ENCODE assay signal across 8 cellular contexts in the genomic region with DNA sequence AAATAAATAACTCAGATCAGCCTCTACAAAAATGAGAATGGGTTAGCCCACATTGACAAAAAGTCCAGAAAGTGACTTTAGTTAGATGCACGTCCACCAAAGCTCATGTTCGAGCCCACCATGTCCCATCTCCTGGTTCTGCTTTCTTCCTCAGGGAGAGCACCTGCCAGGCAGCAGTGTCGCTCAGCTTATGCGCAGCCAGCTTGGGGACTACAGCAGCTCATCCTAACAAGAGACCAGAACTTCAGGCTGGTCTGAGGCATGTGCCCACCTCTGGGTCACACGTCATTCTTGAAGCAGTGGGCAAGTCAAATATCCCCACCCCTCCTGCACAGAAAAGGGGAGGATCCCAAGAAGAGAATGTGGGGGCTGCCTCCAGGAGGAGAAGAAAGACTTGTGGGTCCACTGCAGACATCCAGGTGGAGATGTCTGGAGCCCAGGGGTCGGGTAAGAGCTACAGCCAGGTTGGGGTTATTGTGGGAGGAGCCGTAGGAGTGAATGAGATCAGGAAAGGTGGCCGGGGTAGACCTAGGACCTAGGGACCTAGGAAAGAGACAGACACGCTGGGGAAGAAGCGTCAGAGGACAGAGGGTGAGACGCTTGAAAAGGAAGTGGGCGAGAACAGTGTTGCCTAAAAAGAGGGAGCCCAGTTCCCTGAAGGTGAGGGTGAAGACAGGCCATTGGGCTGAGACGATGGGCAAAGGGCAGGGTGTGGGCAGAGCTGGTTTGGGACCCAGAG. TPM values are rescaled to one million over a fixed set of nuclear protein-coding genes. Genes with fewer than 3 reads are reported as not detected.
DNase-seq lines count a peak whose midpoint lies in the region; ATAC-seq, FAIRE-seq and TF ChIP-seq lines count a peak whose summit lies in the region.

No MANE protein-coding gene starts in this region.

- BruUV-seq in mammary epithelial cell (replicated peaks; lab: Mats Ljungman, UMichigan): no TSS peak

- no peak for TF ChIP-seq CTCF in 22Rv1 (IDR thresholded peaks at IDR 0.05)
- TF ChIP-seq CTCF in HFFc6 (IDR thresholded peaks at IDR 0.05): no peak
- no peak for TF ChIP-seq CTCF in mammary epithelial cell (conservative IDR thresholded peaks at IDR 0.05 in 1 of 2, IDR thresholded peaks at IDR 0.05 in 1 of 2; ENCODE audit: extremely low read depth in 1 of 2, insufficient read depth in 1 of 2, low read depth in 1 of 2, low read length in 2 of 2)
- TF ChIP-seq CTCF in lung (IDR thresholded peaks at IDR 0.05; ENCODE audit: control extremely low read depth, extremely low read depth): no peak

- intact Hi-C loops in mammary epithelial cell (cut with micrococcal nuclease): loop anchor here (10.0 kb wide), 1 partner anchor 464 kb away; the partner anchor contains the start of gene BMP6

- peak overlapping the region in 2 of 3 experiments; percentile 60 to 66 for H3K4me3 ChIP-seq in mammary epithelial cell (replicated peaks in 1 of 3; ENCODE audit: insufficient read depth in 1 of 3, low read depth in 2 of 3, low read length in 3 of 3)
- peak overlapping the region; percentile 54 for H3K4me3 ChIP-seq in lung
- peak overlapping the region; percentile 51 for H3K4me3 ChIP-seq in urinary bladder (ENCODE audit: low read depth, low read length)

- H3K9me3 Mint-ChIP-seq in HFFc6: peaks cover 16% of the 10 kb centered on the region

- 78% methylated on average over 11 of the region's 13 CpGs for WGBS in mammary epithelial cell (ENCODE audit: low coverage, missing lambda C conversion rate)
- WGBS in lung, 2 donors: 58 to 59% methylated on average over 12 to 13 of the region's 13 CpGs
- WGBS in urinary bladder: 55% methylated on average over 13 of the region's 13 CpGs

- DNase-seq in HFFc6: no peak
- no peak for DNase-seq in mammary epithelial cell
- peak; percentile 28 for DNase-seq in lung (ENCODE audit: low spot score)
- no peak for DNase-seq in urothelium cell line (ENCODE audit: low spot score)
- no peak for DNase-seq in NCI-H1930 (lab: John Stamatoyannopoulos, UW)
- DNase-seq in dedifferentiated amniotic fluid mesenchymal stem cell (ENCODE audit: extremely low spot score): no peak

- in situ Hi-C loops in mammary epithelial cell (cut with MboI; ENCODE audit: low sequenced_read_pairs in 2 of 2): no loop called here

- FAIRE-seq in urothelium cell line (lab: Jason Lieb, UNC): no peak

- no peaks in the 10 kb centered on the region for H3K79me2 ChIP-seq in mammary epithelial cell (ENCODE audit: insufficient read depth, low read length)

- no peaks in the 10 kb centered on the region for H4K20me1 ChIP-seq in mammary epithelial cell (ENCODE audit: insufficient read depth, low read length)

- dilution Hi-C loops in mammary epithelial cell (cut with HindIII; ENCODE audit: low sequenced_read_pairs): loop anchor here (25.0 kb wide), 1 partner anchor 548 kb away; no protein-coding TSS in a partner anchor

- no peaks in the 10 kb centered on the region for H3K27me3 ChIP-seq in mammary epithelial cell (ENCODE audit: insufficient read depth, low read length)
- H3K27me3 ChIP-seq in lung (ENCODE audit: control insufficient read depth, insufficient read depth): no peaks in the 10 kb centered on the region

- peak overlapping the region; percentile 58 for H3K9ac ChIP-seq in mammary epithelial cell (ENCODE audit: insufficient read depth, low read length)

- peak overlapping the region; percentile 93 for H3K27ac Mint-ChIP-seq in HFFc6

- H2AFZ ChIP-seq in mammary epithelial cell (ENCODE audit: low read depth, low read length): peak overlapping the region; percentile 95

- peak overlapping the region; percentile 99 for H3K4me3 Mint-ChIP-seq in HFFc6

- H3K27ac ChIP-seq in 22Rv1: peak overlapping the region; percentile 81
- H3K27ac ChIP-seq in mammary epithelial cell (ENCODE audit: insufficient read depth, low read depth, low read length): peak overlapping the region; percentile 64
- H3K27ac ChIP-seq in lung (ENCODE audit: low read depth in 1 of 2, low read length in 1 of 2): peak overlapping the region; percentile 26 to 79
- no peak overlapping the region for H3K27ac ChIP-seq in urinary bladder (ENCODE audit: low read depth)

- CTCF ChIA-PET in mammary epithelial cell (lab: Charles Lee; ENCODE audit: low non-redundant PET): no interaction called here

- peaks cover 4% of the 10 kb centered on the region for H3K27me3 Mint-ChIP-seq in HFFc6 (ENCODE audit: insufficient read depth)

- H3K4me1 Mint-ChIP-seq in HFFc6 (ENCODE audit: low read depth): peaks cover 21% of the 10 kb centered on the region

- ATAC-seq in lung (ENCODE audit: insufficient read depth, low FRiP score): no peak

- H3K9me3 ChIP-seq in mammary epithelial cell (replicated peaks; ENCODE audit: insufficient read depth, low read length) (no peaks in the 10 kb centered on the region), lung (ENCODE audit: control insufficient read depth in 2 of 2, insufficient read depth in 1 of 2, low read length in 1 of 2) (peaks cover 0 to 7% of the 10 kb centered on the region in 2 donors)

- peak overlapping the region; percentile 89 for H3K4me2 ChIP-seq in mammary epithelial cell (ENCODE audit: insufficient read depth, low read depth, low read length)

- H3K4me1 ChIP-seq in mammary epithelial cell (ENCODE audit: insufficient read depth, low read length) (peaks cover 18% of the 10 kb centered on the region), lung (ENCODE audit: control insufficient read depth in 2 of 2, insufficient read depth in 2 of 2, low read length in 2 of 2) (peaks cover 0 to 3% of the 10 kb centered on the region in 2 donors), urinary bladder (ENCODE audit: insufficient read depth) (no peaks in the 10 kb centered on the region)

- H3K36me3 ChIP-seq in mammary epithelial cell (ENCODE audit: insufficient read depth, low read length) (no peaks in the 10 kb centered on the region), lung (ENCODE audit: control insufficient read depth in 2 of 2, insufficient read depth in 2 of 2, low read length in 2 of 2) (no peaks in the 10 kb centered on the region), urinary bladder (ENCODE audit: insufficient read depth) (no peaks in the 10 kb centered on the region)

- no peaks in the 10 kb centered on the region for H3K36me3 Mint-ChIP-seq in HFFc6 (ENCODE audit: low read depth)

RNA-seq across cellular contexts. Expression of gene SSR1, which starts 52.5 kb away (rescaled TPM):
- 100 to 1,000 TPM; 279 to 334 (median 307) TPM for total RNA-seq in HFFc6 (2021; fragmentation: NEBNext Ultra II Directional; extraction: Animal tissue kit (Norgen Biotek cat#: 25700))
- total RNA-seq in mammary epithelial cell (100 to 1,000 TPM in 1 of 2 donors, 10 to 100 TPM in 1; 93.5 to 179 TPM), lung (100 to 1,000 TPM in 1 of 2 donors, 10 to 100 TPM in 1; 91.2 to 150 TPM), urinary bladder (100.0 TPM)
- polyA plus RNA-seq in mammary epithelial cell (124 TPM), lung (10 to 100 TPM; 22.4 to 88.9 TPM), urinary bladder (55.6 TPM)
- 193 TPM for polyA minus RNA-seq in mammary epithelial cell
